Comparison of ENCODE assay signal across 8 cellular contexts in genomic region chr15:70722266-70723123, GRCh38. TPM values are rescaled to one million over a fixed set of nuclear protein-coding genes. Genes with fewer than 3 reads are reported as not detected.
A peak's percentile ranks its signal among the peaks of the same experiment; 100 is the strongest.
DNase-seq lines count a peak whose midpoint lies in the region; ATAC-seq and TF ChIP-seq lines count a peak whose summit lies in the region.

No MANE protein-coding gene starts in this region.

- H3K27ac Mint-ChIP-seq in effector memory CD8-positive, alpha-beta T cell = no peak overlapping the region
- H3K27ac Mint-ChIP-seq in activated CD4-positive, alpha-beta memory T cell treated with anti-CD3 and anti-CD28 coated beads, Interleukin-2, amount 10 ng/mL, durations not matched to agents 7 days and 5 days = no peak overlapping the region

- WGBS in psoas muscle, 3 donors = 68 to 73% (median 72%) methylated on average over 3 of the region's 3 CpGs

- H3K36me3 Mint-ChIP-seq in effector memory CD8-positive, alpha-beta T cell (ENCODE audit: insufficient read depth) = peaks cover 3% of the 10 kb centered on the region
- H3K36me3 Mint-ChIP-seq in activated CD4-positive, alpha-beta memory T cell treated with anti-CD3 and anti-CD28 coated beads, Interleukin-2, amount 10 ng/mL, durations not matched to agents 7 days and 5 days (ENCODE audit: low read depth) = no peaks in the 10 kb centered on the region

- H3K27ac ChIP-seq in psoas muscle = peak overlapping the region; percentile 82

- peaks cover 19 to 34% of the 10 kb centered on the region in 2 donors for H3K27me3 Mint-ChIP-seq in effector memory CD8-positive, alpha-beta T cell
- peaks cover 17% of the 10 kb centered on the region for H3K27me3 Mint-ChIP-seq in activated CD4-positive, alpha-beta memory T cell treated with anti-CD3 and anti-CD28 coated beads, Interleukin-2, amount 10 ng/mL, durations not matched to agents 7 days and 5 days

- peak; percentile 79 for TF ChIP-seq CTCF in psoas muscle (IDR thresholded peaks at IDR 0.05)

- H3K36me3 ChIP-seq in psoas muscle (ENCODE audit: insufficient read depth in 1 of 2, low read depth in 1 of 2) = peaks cover 0 to 6% of the 10 kb centered on the region in 2 donors

- ATAC-seq in psoas muscle (peak; percentile 32 to 63 (median 52)), GM18498 (IDR thresholded peaks at IDR 0.05; ENCODE audit: unreplicated experiment) (no peak)
- no peak for ATAC-seq in effector memory CD8-positive, alpha-beta T cell (replicated peaks)

- POLR2A ChIA-PET in HEK293T (lab: Yijun Ruan, JAX) = interaction anchor here (0.5 to 1.4 kb wide), 3 partner anchors 9 to 961 kb away, joined by 3 to 8 read pairs (median 3); no protein-coding TSS in a partner anchor
- POLR2A ChIA-PET in activated CD4-positive, alpha-beta memory T cell treated with anti-CD3 and anti-CD28 coated beads, Interleukin-2, amount 10 ng/mL, durations not matched to agents 7 days and 5 days (lab: Charles Lee) = no interaction called here

- CTCF ChIA-PET in HEK293T (lab: Yijun Ruan, JAX) = interaction anchor here (0.6 to 1.9 kb wide), 19 partner anchors 10 to 1598 kb away, joined by 3 to 25 read pairs (median 5); no protein-coding TSS in a partner anchor
- CTCF ChIA-PET in activated CD4-positive, alpha-beta memory T cell treated with anti-CD3 and anti-CD28 coated beads, Interleukin-2, amount 10 ng/mL, durations not matched to agents 7 days and 5 days (lab: Charles Lee) = interaction anchor here (0.8 to 2.7 kb wide), 22 partner anchors 8 to 1246 kb away, joined by 3 to 35 read pairs (median 5); no protein-coding TSS in a partner anchor

- no peaks in the 10 kb centered on the region for H3K4me1 Mint-ChIP-seq in effector memory CD8-positive, alpha-beta T cell (ENCODE audit: low read depth in 2 of 2)
- no peaks in the 10 kb centered on the region for H3K4me1 Mint-ChIP-seq in activated CD4-positive, alpha-beta memory T cell treated with anti-CD3 and anti-CD28 coated beads, Interleukin-2, amount 10 ng/mL, durations not matched to agents 7 days and 5 days

- no peaks in the 10 kb centered on the region for H3K27me3 ChIP-seq in psoas muscle (ENCODE audit: insufficient read depth in 3 of 3, low read length in 2 of 3)

- no peaks in the 10 kb centered on the region for H3K9me3 ChIP-seq in psoas muscle

- peak overlapping the region; percentile 38 for H3K4me3 ChIP-seq in psoas muscle

- peaks cover 57% of the 10 kb centered on the region for H3K4me1 ChIP-seq in psoas muscle

- H3K4me3 Mint-ChIP-seq in effector memory CD8-positive, alpha-beta T cell = no peak overlapping the region
- H3K4me3 Mint-ChIP-seq in activated CD4-positive, alpha-beta memory T cell treated with anti-CD3 and anti-CD28 coated beads, Interleukin-2, amount 10 ng/mL, durations not matched to agents 7 days and 5 days = no peak overlapping the region

- no peaks in the 10 kb centered on the region for H3K9me3 Mint-ChIP-seq in effector memory CD8-positive, alpha-beta T cell
- H3K9me3 Mint-ChIP-seq in activated CD4-positive, alpha-beta memory T cell treated with anti-CD3 and anti-CD28 coated beads, Interleukin-2, amount 10 ng/mL, durations not matched to agents 7 days and 5 days = no peaks in the 10 kb centered on the region

- intact Hi-C loops in psoas muscle (cut with DNase I) = loop anchor here in 1 of 2 donors (10.0 kb wide), 1 partner anchor 48 kb away; no protein-coding TSS in a partner anchor

- peak; percentile 61 for DNase-seq in CD1c-positive myeloid dendritic cell (ENCODE audit: extremely low spot score)
- no peak for DNase-seq in HEK293T (ENCODE audit: extremely low spot score)
- DNase-seq in RPMI7951 (ENCODE audit: low read depth) = peak; percentile 58
- DNase-seq in fibroblast of gingiva (ENCODE audit: low read depth) = peak; percentile 59
- DNase-seq in psoas muscle = no peak
- DNase-seq in effector memory CD8-positive, alpha-beta T cell = no peak
- no peak for DNase-seq in activated CD4-positive, alpha-beta memory T cell treated with anti-CD3 and anti-CD28 coated beads, Interleukin-2, amount 10 ng/mL, durations not matched to agents 7 days and 5 days

TF ChIP-seq in HEK293T, 16 proteins besides CTCF, POLR2A, EP300 and RAD21:
- TF ChIP-seq NFRKB (IDR thresholded peaks at IDR 0.05) (no peak), ZNF384 (IDR thresholded peaks at IDR 0.05) (peak; percentile 81)

RNA-seq across cellular contexts. Expression of gene UACA, which starts 40.9 kb away (rescaled TPM):
- 47.0 and 56.8 TPM in 2 replicates for total RNA-seq in RPMI7951 (2014; rRNA removed; shearing (Covaris generic))
- 100 to 1,000 TPM; 138 to 426 (median 194) TPM for total RNA-seq in psoas muscle
- 10 to 100 TPM; 17.0 to 95.3 (median 74.5) TPM for polyA plus RNA-seq in psoas muscle
- 1 to 10 TPM in 1 of 2 experiments, under 1 TPM in 1; 0.58 to 1.3 TPM for total RNA-seq in activated CD4-positive, alpha-beta memory T cell treated with anti-CD3 and anti-CD28 coated beads, Interleukin-2, amount 10 ng/mL, durations not matched to agents 7 days and 5 days

Comparison
In these comparisons a context has a peak if more than half of its experiments do, and no peak if none do; other contexts are left out.
1. DNase-seq: peak in CD1c-positive myeloid dendritic cell (single experiment), RPMI7951 (single experiment) and fibroblast of gingiva (single experiment); none in HEK293T (single experiment), psoas muscle (0 of 2), effector memory CD8-positive, alpha-beta T cell (0 of 3) and activated CD4-positive, alpha-beta memory T cell treated with anti-CD3 and anti-CD28 coated beads, Interleukin-2, amount 10 ng/mL, durations not matched to agents 7 days and 5 days (single experiment).
2. ATAC-seq: peak in psoas muscle (4 of 4); none in GM18498 (single experiment) and effector memory CD8-positive, alpha-beta T cell (single experiment).
3. RNA of gene UACA, which starts 40.9 kb away (total RNA-seq): 138 to 426 TPM in psoas muscle and 47.0 to 56.8 TPM in RPMI7951; 0.58 to 1.3 TPM in activated CD4-positive, alpha-beta memory T cell treated with anti-CD3 and anti-CD28 coated beads, Interleukin-2, amount 10 ng/mL, durations not matched to agents 7 days and 5 days; every median in the first group is over 10 times any median in the second.